ENCODE assay signal across 32 cellular contexts in the genomic region with DNA sequence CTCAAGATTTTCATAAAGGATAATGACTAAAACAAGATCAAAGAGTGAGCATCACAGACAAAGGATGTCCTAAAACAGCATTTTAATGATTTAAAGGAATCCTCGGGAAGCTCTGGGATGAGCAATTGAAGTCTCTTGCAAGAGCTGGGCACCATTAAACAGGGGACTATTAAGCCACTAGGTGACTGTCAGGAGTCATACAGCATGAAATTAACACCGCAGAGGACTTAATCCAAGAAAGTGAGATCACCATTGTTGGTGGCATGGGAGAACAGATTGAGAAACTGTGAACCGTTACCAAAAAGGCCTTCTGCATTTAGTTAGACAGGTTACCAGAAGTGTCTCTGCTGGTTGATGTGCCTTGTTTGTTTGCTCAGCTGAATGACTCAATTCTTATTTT.
"Had no signal": no experiment of that assay in that cellular context is flagged by ENCODE, and none has a peak within 500 bp of the region (broad histone marks: within the 10 kb centered on the region; RNA-seq: fewer than 3 reads in every experiment).

No MANE protein-coding gene starts in this region.

- H3K27ac ChIP-seq: ascending aorta, brain microvascular endothelial cell, coronary artery, dorsolateral prefrontal cortex, esophagus muscularis mucosa, foreskin keratinocyte, gastrocnemius medialis, heart left ventricle had no signal

- H3K36me3 ChIP-seq: ascending aorta, brain microvascular endothelial cell, esophagus muscularis mucosa, gastrocnemius medialis, heart left ventricle had no signal

- H3K4me1 ChIP-seq: ascending aorta, esophagus muscularis mucosa, gastrocnemius medialis, heart left ventricle had no signal

- DNase-seq: activated CD4-positive, alpha-beta memory T cell treated with anti-CD3 and anti-CD28 coated beads for 36 hours; activated CD4-positive, alpha-beta T cell treated with anti-CD3 and anti-CD28 coated beads for 36 hours; activated CD4-positive, alpha-beta T cell treated with anti-CD3 and anti-CD28 coated beads, Interleukin-2, amount 10 ng/mL, durations not matched to agents 24 days and 14 days; activated CD4-positive, CD25-positive, alpha-beta regulatory T cell; activated CD4-positive, CD25-positive, alpha-beta regulatory T cell treated with anti-CD3 and anti-CD28 coated beads, Interleukin-2, amount 50 U/mL, for 72 hours; activated CD8-positive, alpha-beta memory T cell treated with anti-CD3 and anti-CD28 coated beads, Interleukin-2, amount 10 ng/mL, durations not matched to agents 7 days and 5 days; activated CD8-positive, alpha-beta memory T cell treated with anti-CD3 and anti-CD28 coated beads, Interleukin-2, amount 50 U/mL, for 4 hours; activated CD8-positive, alpha-beta T cell treated with anti-CD3 and anti-CD28 coated beads, Interleukin-2, amount 10 ng/mL, durations not matched to agents 7 days and 5 days; activated effector memory CD4-positive, alpha-beta T cell treated with anti-CD3 and anti-CD28 coated beads, Interleukin-2, amount 50 U/mL, for 16 hours; activated naive CD4-positive, alpha-beta T cell treated with anti-CD3 and anti-CD28 coated beads, Interleukin-2, amount 10 ng/mL, durations not matched to agents 7 days and 5 days; activated naive CD8-positive, alpha-beta T cell treated with anti-CD3 and anti-CD28 coated beads, Interleukin-2, amount 10 ng/mL, durations not matched to agents 7 days and 5 days; activated T-cell treated with anti-CD3 and anti-CD28 coated beads, Interleukin-2, amount 50 U/mL, for 1 hour; activated T-cell treated with anti-CD3 and anti-CD28 coated beads, Interleukin-2, amount 50 U/mL, for 48 hours; brain microvascular endothelial cell; dorsolateral prefrontal cortex; effector memory CD4-positive, alpha-beta T cell; endodermal cell; erythroblast; foreskin keratinocyte; gastrocnemius medialis; glutamatergic neuron; heart left ventricle; T-helper 2 cell had no signal

- H3K9me3 ChIP-seq: ascending aorta, esophagus muscularis mucosa, gastrocnemius medialis, heart left ventricle had no signal

- H3K27me3 ChIP-seq: ascending aorta, brain microvascular endothelial cell, esophagus muscularis mucosa, foreskin keratinocyte, gastrocnemius medialis, heart left ventricle had no signal

- H3K27ac Mint-ChIP-seq: activated CD4-positive, alpha-beta memory T cell treated with anti-CD3 and anti-CD28 coated beads for 36 hours; activated CD4-positive, alpha-beta T cell treated with anti-CD3 and anti-CD28 coated beads for 36 hours; activated CD4-positive, alpha-beta T cell treated with anti-CD3 and anti-CD28 coated beads, Interleukin-2, amount 10 ng/mL, durations not matched to agents 24 days and 14 days; activated CD8-positive, alpha-beta memory T cell treated with anti-CD3 and anti-CD28 coated beads, Interleukin-2, amount 10 ng/mL, durations not matched to agents 7 days and 5 days; activated CD8-positive, alpha-beta T cell treated with anti-CD3 and anti-CD28 coated beads, Interleukin-2, amount 10 ng/mL, durations not matched to agents 7 days and 5 days; activated naive CD4-positive, alpha-beta T cell treated with anti-CD3 and anti-CD28 coated beads, Interleukin-2, amount 10 ng/mL, durations not matched to agents 7 days and 5 days; activated naive CD4-positive, alpha-beta T cell treated with anti-CD3 and anti-CD28 coated beads, Interleukin-2, amount 50 U/mL, for 72 hours; activated naive CD8-positive, alpha-beta T cell treated with anti-CD3 and anti-CD28 coated beads, Interleukin-2, amount 10 ng/mL, durations not matched to agents 7 days and 5 days; activated T-helper 1 cell treated with anti-CD3 and anti-CD28 coated beads, Interleukin-12 subunit alpha, Interleukin-12 subunit beta, Interleukin-2, Interleukin-4 antibody, amounts not matched to agents 30 ng/mL and 10 ng/mL and 1 ng/mL, durations not matched to agents 14 hours and 24 hours and 36 hours; activated T-helper 2 cell treated with anti-CD3 and anti-CD28 coated beads, Interferon-gamma antibody, Interleukin-2, Interleukin-4, amounts not matched to agents 10 μg/mL and 5 μg/mL and 100 μg/mL, durations not matched to agents 14 hours and 24 hours and 36 hours; dendritic cell treated with granulocyte-macrophage colony-stimulating factor and Interleukin-4, amounts not matched to agents 40 ng/mL and 50 ng/mL, for 4 days; endodermal cell had no signal

- H3K9me3 Mint-ChIP-seq: activated CD4-positive, alpha-beta memory T cell treated with anti-CD3 and anti-CD28 coated beads for 36 hours; activated CD4-positive, alpha-beta T cell treated with anti-CD3 and anti-CD28 coated beads, Interleukin-2, amount 10 ng/mL, durations not matched to agents 24 days and 14 days; activated naive CD4-positive, alpha-beta T cell treated with anti-CD3 and anti-CD28 coated beads, Interleukin-2, amount 10 ng/mL, durations not matched to agents 7 days and 5 days; activated naive CD4-positive, alpha-beta T cell treated with anti-CD3 and anti-CD28 coated beads, Interleukin-2, amount 50 U/mL, for 72 hours; activated naive CD8-positive, alpha-beta T cell treated with anti-CD3 and anti-CD28 coated beads, Interleukin-2, amount 10 ng/mL, durations not matched to agents 7 days and 5 days; activated T-helper 1 cell treated with anti-CD3 and anti-CD28 coated beads, Interleukin-12 subunit alpha, Interleukin-12 subunit beta, Interleukin-2, Interleukin-4 antibody, amounts not matched to agents 30 ng/mL and 10 ng/mL and 1 ng/mL, durations not matched to agents 14 hours and 24 hours and 36 hours; activated T-helper 2 cell treated with anti-CD3 and anti-CD28 coated beads, Interferon-gamma antibody, Interleukin-2, Interleukin-4, amounts not matched to agents 10 μg/mL and 5 μg/mL and 100 μg/mL, durations not matched to agents 14 hours and 24 hours and 36 hours; central memory CD8-positive, alpha-beta T cell; dendritic cell treated with granulocyte-macrophage colony-stimulating factor and Interleukin-4, amounts not matched to agents 40 ng/mL and 50 ng/mL, for 4 days; endodermal cell had no signal

- FAIRE-seq: bronchial epithelial cell had no signal

- H3K4me3 ChIP-seq: ascending aorta, coronary artery, dorsolateral prefrontal cortex, esophagus muscularis mucosa, gastrocnemius medialis, heart left ventricle had no signal

- H3K36me3 Mint-ChIP-seq: activated CD4-positive, alpha-beta memory T cell treated with anti-CD3 and anti-CD28 coated beads for 36 hours; activated CD8-positive, alpha-beta memory T cell treated with anti-CD3 and anti-CD28 coated beads, Interleukin-2, amount 10 ng/mL, durations not matched to agents 7 days and 5 days; activated naive CD4-positive, alpha-beta T cell treated with anti-CD3 and anti-CD28 coated beads, Interleukin-2, amount 10 ng/mL, durations not matched to agents 7 days and 5 days; activated naive CD4-positive, alpha-beta T cell treated with anti-CD3 and anti-CD28 coated beads, Interleukin-2, amount 50 U/mL, for 72 hours had no signal

- H3K4me3 Mint-ChIP-seq: activated CD4-positive, alpha-beta memory T cell treated with anti-CD3 and anti-CD28 coated beads for 36 hours; activated CD4-positive, alpha-beta T cell treated with anti-CD3 and anti-CD28 coated beads for 36 hours; activated CD4-positive, alpha-beta T cell treated with anti-CD3 and anti-CD28 coated beads, Interleukin-2, amount 10 ng/mL, durations not matched to agents 24 days and 14 days; activated CD8-positive, alpha-beta memory T cell treated with anti-CD3 and anti-CD28 coated beads, Interleukin-2, amount 10 ng/mL, durations not matched to agents 7 days and 5 days; activated CD8-positive, alpha-beta T cell treated with anti-CD3 and anti-CD28 coated beads, Interleukin-2, amount 10 ng/mL, durations not matched to agents 7 days and 5 days; activated naive CD4-positive, alpha-beta T cell treated with anti-CD3 and anti-CD28 coated beads, Interleukin-2, amount 10 ng/mL, durations not matched to agents 7 days and 5 days; activated naive CD8-positive, alpha-beta T cell treated with anti-CD3 and anti-CD28 coated beads, Interleukin-2, amount 10 ng/mL, durations not matched to agents 7 days and 5 days; activated T-helper 1 cell treated with anti-CD3 and anti-CD28 coated beads, Interleukin-12 subunit alpha, Interleukin-12 subunit beta, Interleukin-2, Interleukin-4 antibody, amounts not matched to agents 30 ng/mL and 10 ng/mL and 1 ng/mL, durations not matched to agents 14 hours and 24 hours and 36 hours; central memory CD8-positive, alpha-beta T cell; dendritic cell treated with granulocyte-macrophage colony-stimulating factor and Interleukin-4, amounts not matched to agents 40 ng/mL and 50 ng/mL, for 4 days; endodermal cell had no signal

- H3K27me3 Mint-ChIP-seq: activated CD4-positive, alpha-beta memory T cell treated with anti-CD3 and anti-CD28 coated beads for 36 hours; activated CD4-positive, alpha-beta T cell treated with anti-CD3 and anti-CD28 coated beads for 36 hours; activated CD4-positive, alpha-beta T cell treated with anti-CD3 and anti-CD28 coated beads, Interleukin-2, amount 10 ng/mL, durations not matched to agents 24 days and 14 days; activated CD8-positive, alpha-beta memory T cell treated with anti-CD3 and anti-CD28 coated beads, Interleukin-2, amount 10 ng/mL, durations not matched to agents 7 days and 5 days; activated naive CD4-positive, alpha-beta T cell treated with anti-CD3 and anti-CD28 coated beads, Interleukin-2, amount 10 ng/mL, durations not matched to agents 7 days and 5 days; activated naive CD8-positive, alpha-beta T cell treated with anti-CD3 and anti-CD28 coated beads, Interleukin-2, amount 10 ng/mL, durations not matched to agents 7 days and 5 days; central memory CD8-positive, alpha-beta T cell; dendritic cell treated with granulocyte-macrophage colony-stimulating factor and Interleukin-4, amounts not matched to agents 40 ng/mL and 50 ng/mL, for 4 days had no signal
